In the genomic region with DNA sequence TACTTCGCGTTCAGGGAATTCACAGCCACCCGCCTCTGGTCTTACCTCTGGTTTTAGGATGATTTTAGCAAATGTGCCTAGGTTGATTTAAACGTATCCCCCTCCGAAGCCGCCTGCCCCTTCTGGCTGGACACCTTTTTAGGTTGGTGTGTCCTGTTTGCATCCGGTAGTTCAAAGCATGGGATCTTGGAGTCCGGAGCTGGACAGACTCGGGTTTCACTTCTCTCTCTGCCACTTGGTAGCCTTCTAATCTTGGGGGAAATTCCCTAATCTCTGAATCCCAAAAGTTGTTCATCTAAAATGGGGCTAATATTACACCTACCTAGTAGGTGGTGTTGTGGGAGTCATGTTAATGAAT, we compare ENCODE assay signal across 8 cellular contexts. TPM values are rescaled to one million over a fixed set of nuclear protein-coding genes. Genes with fewer than 3 reads are reported as not detected.
A peak's percentile ranks its signal among the peaks of the same experiment; 100 is the strongest.
DNase-seq lines count a peak whose midpoint lies in the region; ATAC-seq and TF ChIP-seq lines count a peak whose summit lies in the region.

No MANE protein-coding gene starts in this region.

- H3K27me3 ChIP-seq in CD4-positive, CD25-positive, alpha-beta regulatory T cell (ENCODE audit: control insufficient read depth, insufficient read depth, low read length): no peaks in the 10 kb centered on the region
- H3K27me3 ChIP-seq in OCI-LY3 (ENCODE audit: low read depth, low read length) (no peaks in the 10 kb centered on the region), fibroblast of lung (ENCODE audit: control insufficient read depth, insufficient read depth, low read length) (peaks cover 2% of the 10 kb centered on the region), adrenal gland (no peaks in the 10 kb centered on the region)

- H3K9ac ChIP-seq in OCI-LY3 (ENCODE audit: low read length) (peak overlapping the region; percentile 88), fibroblast of lung (ENCODE audit: insufficient read depth, low read length) (peak overlapping the region; percentile 46)

- H3K27me3 Mint-ChIP-seq in CD4-positive, CD25-positive, alpha-beta regulatory T cell: no peaks in the 10 kb centered on the region

- DNase-seq in CD4-positive, CD25-positive, alpha-beta regulatory T cell: no peak
- peak in 1 of 2 donors; percentile 17 for DNase-seq in fibroblast of lung (ENCODE audit: low read depth in 2 of 2)
- DNase-seq in skeletal muscle cell (ENCODE audit: low read depth): no peak
- DNase-seq in adrenal gland: no peak

- H4K20me1 ChIP-seq in OCI-LY3 (ENCODE audit: insufficient read depth, low read length) (peaks cover 11% of the 10 kb centered on the region), fibroblast of lung (ENCODE audit: control insufficient read depth, extremely low read depth, insufficient read depth, low read length) (no peaks in the 10 kb centered on the region)

- peaks cover 12 to 39% (median 28%) of the 10 kb centered on the region in 4 donors for H3K4me1 Mint-ChIP-seq in CD4-positive, CD25-positive, alpha-beta regulatory T cell

- H3K79me2 ChIP-seq in OCI-LY3 (ENCODE audit: low read length) (peaks cover 48% of the 10 kb centered on the region), fibroblast of lung (ENCODE audit: control insufficient read depth, insufficient read depth, low read length) (peaks cover 16% of the 10 kb centered on the region)

- H3K36me3 Mint-ChIP-seq in CD4-positive, CD25-positive, alpha-beta regulatory T cell: peaks cover 13% of the 10 kb centered on the region

- H3K4me3 ChIP-seq in CD4-positive, CD25-positive, alpha-beta regulatory T cell (ENCODE audit: low read depth, low read length): peak overlapping the region; percentile 89
- H3K4me3 ChIP-seq in OCI-LY3 (ENCODE audit: low read length) (peak overlapping the region; percentile 86), fibroblast of lung (replicated peaks in 1 of 4; ENCODE audit: control extremely low read depth in 1 of 4, insufficient read depth in 1 of 4, low read depth in 3 of 4, low read length in 4 of 4) (peak overlapping the region; percentile 62 to 95 (median 86)), skeletal muscle cell (ENCODE audit: low read depth, low read length) (peak overlapping the region; percentile 89), adrenal gland (peak overlapping the region in 2 of 4 donors; percentile 76 to 80)

- no peaks in the 10 kb centered on the region for H3K9me3 ChIP-seq in CD4-positive, CD25-positive, alpha-beta regulatory T cell (ENCODE audit: control insufficient read depth in 2 of 2, low read length in 2 of 2)
- no peaks in the 10 kb centered on the region for H3K9me3 ChIP-seq in OCI-LY3 (ENCODE audit: insufficient read depth, low read length)
- H3K9me3 ChIP-seq in fibroblast of lung (ENCODE audit: control insufficient read depth, insufficient read depth, low read depth, low read length): no peaks in the 10 kb centered on the region
- no peaks in the 10 kb centered on the region for H3K9me3 ChIP-seq in adrenal gland (replicated peaks in 1 of 3)

- peak overlapping the region; percentile 56 to 93 (median 91) for H3K27ac Mint-ChIP-seq in CD4-positive, CD25-positive, alpha-beta regulatory T cell

- TF ChIP-seq CTCF in OCI-LY3 (IDR thresholded peaks at IDR 0.05; ENCODE audit: low read depth, low read length) (no peak), fibroblast of lung (conservative IDR thresholded peaks at IDR 0.05 in 1 of 2, IDR thresholded peaks at IDR 0.05 in 1 of 2; ENCODE audit: low read depth in 1 of 2, low read length in 2 of 2) (no peak), adrenal gland (IDR thresholded peaks at IDR 0.05) (no peak)

- H3K4me2 ChIP-seq in OCI-LY3 (ENCODE audit: low read length) (peak overlapping the region; percentile 85), fibroblast of lung (ENCODE audit: extremely low read depth, insufficient read depth, low read length) (peak overlapping the region; percentile 83)

- H2AFZ ChIP-seq in OCI-LY3 (ENCODE audit: low read depth, low read length): peak overlapping the region; percentile 45
- H2AFZ ChIP-seq in fibroblast of lung (ENCODE audit: low read length): peak overlapping the region; percentile 75

- peak overlapping the region; percentile 91 to 98 (median 95) for H3K4me3 Mint-ChIP-seq in CD4-positive, CD25-positive, alpha-beta regulatory T cell

- 0 to 2% (median 1%) methylated on average over 8 to 9 of the region's 9 CpGs for WGBS in adrenal gland, 4 donors

- peaks cover 0 to 1% (median 0%) of the 10 kb centered on the region in 7 donors for H3K9me3 Mint-ChIP-seq in CD4-positive, CD25-positive, alpha-beta regulatory T cell

- no peak for ATAC-seq in CD4-positive, CD25-positive, alpha-beta regulatory T cell (ENCODE audit: low read depth in 2 of 2)
- ATAC-seq in GM21737 (IDR thresholded peaks at IDR 0.05; ENCODE audit: unreplicated experiment) (peak; percentile 20), HG03571 (IDR thresholded peaks at IDR 0.05; ENCODE audit: unreplicated experiment) (no peak), GM21529 (IDR thresholded peaks at IDR 0.05; ENCODE audit: unreplicated experiment) (no peak)

- TF ChIP-seq POLR2A in adrenal gland (IDR thresholded peaks at IDR 0.05): no peak

- H3K4me1 ChIP-seq in CD4-positive, CD25-positive, alpha-beta regulatory T cell (ENCODE audit: control insufficient read depth, insufficient read depth, low read length, poor library complexity, severe bottlenecking): peaks cover 15% of the 10 kb centered on the region
- H3K4me1 ChIP-seq in OCI-LY3 (ENCODE audit: low read length): peaks cover 18% of the 10 kb centered on the region
- peaks cover 3% of the 10 kb centered on the region for H3K4me1 ChIP-seq in fibroblast of lung (ENCODE audit: control insufficient read depth, extremely low read depth, insufficient read depth, low read length)
- H3K4me1 ChIP-seq in adrenal gland (replicated peaks in 1 of 2): peaks cover 5 to 17% of the 10 kb centered on the region in 2 donors

- intact Hi-C loops in adrenal gland (cut with DNase I): loop anchor here in 1 of 2 donors (10.0 kb wide), 1 partner anchor 90 kb away; a partner anchor contains a TSS

- H3K27ac ChIP-seq in CD4-positive, CD25-positive, alpha-beta regulatory T cell (ENCODE audit: insufficient read depth, low read length, poor library complexity, severe bottlenecking): peak overlapping the region; percentile 35
- H3K27ac ChIP-seq in OCI-LY3 (ENCODE audit: low read length) (peak overlapping the region; percentile 83), fibroblast of lung (ENCODE audit: insufficient read depth, low read length) (peak overlapping the region; percentile 46), adrenal gland (no peak overlapping the region)

- H3K36me3 ChIP-seq in CD4-positive, CD25-positive, alpha-beta regulatory T cell (ENCODE audit: control insufficient read depth, insufficient read depth, low read length): no peaks in the 10 kb centered on the region
- H3K36me3 ChIP-seq in OCI-LY3 (replicated peaks; ENCODE audit: low read depth, low read length) (peaks cover 33% of the 10 kb centered on the region), fibroblast of lung (ENCODE audit: control insufficient read depth, insufficient read depth, low read length) (no peaks in the 10 kb centered on the region), adrenal gland (replicated peaks in 1 of 2) (no peaks in the 10 kb centered on the region)

RNA-seq across cellular contexts. Expression of a gene that starts 0.7 kb away (rescaled TPM):
- 16.8 TPM for total RNA-seq in CD4-positive, CD25-positive, alpha-beta regulatory T cell
- polyA plus RNA-seq in CD4-positive, CD25-positive, alpha-beta regulatory T cell: 10 to 100 TPM in 2 of 4 donors, 1 to 10 TPM in 2; 7.8 to 15.9 (median 11.1) TPM
- total RNA-seq in fibroblast of lung (5.6 and 13.4 TPM in 2 replicates), adrenal gland (1 to 10 TPM; 1.5 to 9.1 (median 5.7) TPM)
- polyA plus RNA-seq in fibroblast of lung (12.6 and 36.3 TPM in 2 replicates), adrenal gland (1 to 10 TPM; 2.9 to 4.5 (median 3.3) TPM)
- 10.3 and 28.3 TPM in 2 replicates for polyA plus RNA-seq in fibroblast of lung (2012)
- 0.55 and 3.4 TPM in 2 replicates for polyA minus RNA-seq in fibroblast of lung (ENCODE audit: low replicate concordance)

RNA-seq across cellular contexts. Expression of a gene that starts 23.1 kb away (rescaled TPM):
- not detected for total RNA-seq in CD4-positive, CD25-positive, alpha-beta regulatory T cell
- not detected for polyA plus RNA-seq in CD4-positive, CD25-positive, alpha-beta regulatory T cell
- total RNA-seq in fibroblast of lung (not detected in 2 replicates), adrenal gland (not detected)
- polyA plus RNA-seq in fibroblast of lung (not detected in 2 replicates), adrenal gland (under 1 TPM in 2 of 3 donors, not detected in 1; 0.10 to 0.16 TPM)
- not detected in 2 replicates for polyA plus RNA-seq in fibroblast of lung (2012)
- not detected in 2 replicates for polyA minus RNA-seq in fibroblast of lung (ENCODE audit: low replicate concordance)

Comparison
In these comparisons a context has a peak if more than half of its experiments do, and no peak if none do; other contexts are left out.
1. H3K27ac ChIP-seq: peak in CD4-positive, CD25-positive, alpha-beta regulatory T cell (single experiment), OCI-LY3 (single experiment) and fibroblast of lung (single experiment); none in adrenal gland (0 of 5).